8 cellular contexts compared by ENCODE assay signal in the genomic region with DNA sequence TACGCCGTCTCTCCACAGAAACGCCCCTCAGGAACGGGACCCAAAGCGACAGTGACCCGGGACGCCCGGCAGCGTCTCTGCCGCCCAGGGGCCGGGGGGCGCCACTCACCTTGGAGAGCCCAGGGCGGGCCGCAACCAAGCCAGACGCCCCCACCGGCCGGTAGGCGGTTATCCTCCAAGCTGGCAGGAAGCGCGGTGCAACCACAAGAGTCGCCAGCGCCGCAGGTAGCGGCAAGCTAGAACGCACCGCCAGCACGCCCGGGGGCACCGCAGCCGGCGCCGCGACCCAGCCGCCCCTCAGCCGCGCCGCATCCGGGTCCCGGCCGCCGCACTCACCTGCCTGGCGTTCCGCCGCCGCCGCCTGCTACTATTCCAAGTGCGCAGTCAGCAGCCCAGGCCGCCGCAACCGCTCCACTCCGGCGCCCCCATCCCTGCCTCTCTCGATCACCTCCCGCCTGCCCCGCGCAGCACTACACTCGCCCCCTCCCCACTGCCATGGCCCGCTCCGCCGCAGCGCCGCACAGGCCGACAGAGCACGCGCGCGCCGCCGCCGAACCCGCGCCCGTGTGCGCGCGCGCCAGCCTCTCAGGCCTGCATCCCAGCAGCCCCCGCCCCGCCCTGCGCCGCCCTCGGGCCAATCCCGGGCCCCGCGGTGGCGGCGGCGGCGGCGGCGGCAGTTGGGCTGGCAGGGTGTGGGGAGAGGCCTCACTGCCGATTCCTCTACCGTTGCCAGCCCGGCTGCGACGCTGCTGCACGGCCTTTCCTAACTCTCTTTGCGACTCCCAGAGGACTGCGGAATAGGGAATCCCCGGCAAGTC. TPM values are rescaled to one million over a fixed set of nuclear protein-coding genes. Genes with fewer than 3 reads are reported as not detected.
A peak's percentile ranks its signal among the peaks of the same experiment; 100 is the strongest.
DNase-seq lines count a peak whose midpoint lies in the region; ATAC-seq and TF ChIP-seq lines count a peak whose summit lies in the region.

A gene (minus strand): TSS at position 570 of the 818 bp plus-strand sequence. CDS start 75,585 bp downstream, outside the sequence.

- peaks cover 35% of the 10 kb centered on the region for H3K4me1 Mint-ChIP-seq in activated T-cell treated with anti-CD3 and anti-CD28 coated beads, Interleukin-2, amount 50 U/mL, for 72 hours (ENCODE audit: low read depth)
- peaks cover 13 to 36% (median 29%) of the 10 kb centered on the region in 4 donors for H3K4me1 Mint-ChIP-seq in naive thymus-derived CD8-positive, alpha-beta T cell

- H3K9me3 ChIP-seq in Panc1 (ENCODE audit: control insufficient read depth, insufficient read depth, low read depth, low read length) (no peaks in the 10 kb centered on the region), esophagus muscularis mucosa (no peaks in the 10 kb centered on the region)

- no peaks in the 10 kb centered on the region for H3K9me3 Mint-ChIP-seq in activated T-cell treated with anti-CD3 and anti-CD28 coated beads, Interleukin-2, amount 50 U/mL, for 72 hours
- peaks cover 0 to 11% (median 2%) of the 10 kb centered on the region in 9 donors for H3K9me3 Mint-ChIP-seq in naive thymus-derived CD8-positive, alpha-beta T cell

- H3K4me3 Mint-ChIP-seq in activated T-cell treated with anti-CD3 and anti-CD28 coated beads, Interleukin-2, amount 50 U/mL, for 72 hours, result peak within 1 kb of the TSS; percentile 94
- H3K4me3 Mint-ChIP-seq in naive thymus-derived CD8-positive, alpha-beta T cell, result peak within 1 kb of the TSS; percentile 89 to 99 (median 94)

- TF ChIP-seq CTCF in Panc1 (IDR thresholded peaks at IDR 0.05), result no peak; the same call in 1 of the 2 replicates
- TF ChIP-seq CTCF in esophagus muscularis mucosa (IDR thresholded peaks at IDR 0.05), result peak; percentile 13 to 42 (median 34)

- TF ChIP-seq EP300 in esophagus muscularis mucosa (IDR thresholded peaks at IDR 0.05), result no peak

- in situ Hi-C loops in KBM-7 (cut with MboI; ENCODE audit: low pct_unique_long_range_greater_than_20kb, low sequenced_read_pairs) (no loop called here), Panc1 (cut with HindIII; ENCODE audit: low pct_unique_long_range_greater_than_20kb, low sequenced_read_pairs) (no loop called here)

- CTCF ChIA-PET in Panc1 (lab: Charles Lee), result interaction anchor here (1.5 kb wide), 1 partner anchor 81 kb away, joined by 9 read pairs; no protein-coding TSS in a partner anchor

- H3K4me3 ChIP-seq in Panc1 (ENCODE audit: low read depth in 2 of 2, low read length in 2 of 2), result peak within 1 kb of the TSS; percentile 85
- H3K4me3 ChIP-seq in esophagus muscularis mucosa, result peak within 1 kb of the TSS; percentile 74 to 98 (median 96)

- no peaks in the 10 kb centered on the region for H3K36me3 ChIP-seq in Panc1 (ENCODE audit: control insufficient read depth, insufficient read depth, low read length)
- no peaks in the 10 kb centered on the region for H3K36me3 ChIP-seq in esophagus muscularis mucosa

- BruUV-seq in Panc1 (replicated peaks; lab: Mats Ljungman, UMichigan), result no TSS peak

- no peak for TF ChIP-seq POLR2A in esophagus muscularis mucosa (IDR thresholded peaks at IDR 0.05; ENCODE audit: low read depth)

- peaks cover 24% of the 10 kb centered on the region for H3K4me1 ChIP-seq in Panc1 (ENCODE audit: control insufficient read depth, insufficient read depth, low read length)
- peaks cover 11 to 29% (median 23%) of the 10 kb centered on the region in 4 donors for H3K4me1 ChIP-seq in esophagus muscularis mucosa

- intact Hi-C loops in Panc1 (cut with micrococcal nuclease; ENCODE audit: unreplicated experiment) (loop anchor here (2.0 kb wide), 1 partner anchor 80 kb away; no protein-coding TSS in a partner anchor), esophagus muscularis mucosa (cut with DNase I) (loop anchor here (2.0 to 10.0 kb wide), 4 partner anchors 60 to 240 kb away; a partner anchor contains a TSS)

- peak within 1 kb of the TSS; percentile 98 for H3K27ac Mint-ChIP-seq in activated T-cell treated with anti-CD3 and anti-CD28 coated beads, Interleukin-2, amount 50 U/mL, for 72 hours
- peak within 1 kb of the TSS; percentile 91 to 99 (median 98) for H3K27ac Mint-ChIP-seq in naive thymus-derived CD8-positive, alpha-beta T cell

- 0% methylated on average over 12 of the region's 100 CpGs for WGBS in esophagus muscularis mucosa

- peaks cover 5 to 11% of the 10 kb centered on the region in 2 donors for H3K36me3 Mint-ChIP-seq in activated T-cell treated with anti-CD3 and anti-CD28 coated beads, Interleukin-2, amount 50 U/mL, for 72 hours (ENCODE audit: insufficient read depth in 2 of 2)
- H3K36me3 Mint-ChIP-seq in naive thymus-derived CD8-positive, alpha-beta T cell, result peaks cover 0 to 14% (median 5%) of the 10 kb centered on the region in 3 donors

- H3K27ac ChIP-seq in Panc1 (ENCODE audit: low read length) (peak within 1 kb of the TSS; percentile 100), esophagus muscularis mucosa (replicated peaks in 1 of 4) (peak within 1 kb of the TSS; percentile 90 to 97 (median 94))

- H3K27me3 ChIP-seq in Panc1 (ENCODE audit: control insufficient read depth, insufficient read depth, low read length), result no peaks in the 10 kb centered on the region
- no peaks in the 10 kb centered on the region for H3K27me3 ChIP-seq in esophagus muscularis mucosa

- peak; percentile 92 for ATAC-seq in GM21529 (IDR thresholded peaks at IDR 0.05; ENCODE audit: unreplicated experiment)
- peak; percentile 99 for ATAC-seq in Panc1
- ATAC-seq in activated T-cell treated with anti-CD3 and anti-CD28 coated beads, Interleukin-2, amount 50 U/mL, for 72 hours (replicated peaks in 1 of 2), result peak; percentile 91 to 92
- ATAC-seq in naive thymus-derived CD8-positive, alpha-beta T cell, result peak; percentile 90

- DNase-seq in DMS153 treated with DMSO at 0.1 percent for 48 hours (lab: John Stamatoyannopoulos, UW; ENCODE audit: unreplicated experiment) (peak; percentile 72), KBM-7 (peak; percentile 91), Panc1 (ENCODE audit: low read depth, low spot score) (peak; percentile 38), esophagus muscularis mucosa (ENCODE audit: extremely low spot score) (peak; percentile 94)
- DNase-seq in activated T-cell treated with anti-CD3 and anti-CD28 coated beads, Interleukin-2, amount 50 U/mL, for 72 hours, result peak; percentile 91 to 93
- DNase-seq in naive thymus-derived CD8-positive, alpha-beta T cell, result peak; percentile 74 to 91 (median 84)
- DNase-seq in stimulated activated naive CD4-positive, alpha-beta T cell (lab: John Stamatoyannopoulos, UW), result peak; percentile 78 to 90 (median 80)

- POLR2A ChIA-PET in Panc1 (lab: Charles Lee), result interaction anchor here (1.1 kb wide), 1 partner anchor 9 kb away, joined by 3 read pairs; no protein-coding TSS in a partner anchor
- POLR2A ChIA-PET in naive thymus-derived CD8-positive, alpha-beta T cell (lab: Charles Lee), result interaction anchor here (0.8 to 3.2 kb wide), 6 partner anchors 54 to 242 kb away, joined by 3 to 22 read pairs (median 4); a partner anchor contains a TSS

- H3K27me3 Mint-ChIP-seq in activated T-cell treated with anti-CD3 and anti-CD28 coated beads, Interleukin-2, amount 50 U/mL, for 72 hours (ENCODE audit: low read depth), result no peaks in the 10 kb centered on the region
- H3K27me3 Mint-ChIP-seq in naive thymus-derived CD8-positive, alpha-beta T cell, result no peaks in the 10 kb centered on the region

RNA-seq across cellular contexts. Expression of the gene that starts here (rescaled TPM):
- 73.9 TPM for total RNA-seq in Panc1 (2021; ENCODE audit: unreplicated experiment)
- 60.1 TPM for polyA plus RNA-seq in Panc1 (2012; ENCODE audit: insufficient read length)
- 10 to 100 TPM; 18.8 to 26.3 TPM for total RNA-seq in activated T-cell treated with anti-CD3 and anti-CD28 coated beads, Interleukin-2, amount 50 U/mL, for 72 hours
- 10 to 100 TPM; 32.1 to 42.7 (median 36.6) TPM for total RNA-seq in esophagus muscularis mucosa
- total RNA-seq in naive thymus-derived CD8-positive, alpha-beta T cell, result 10 to 100 TPM; 30.4 to 34.2 TPM
- 10 to 100 TPM in 2 of 3 donors, 1 to 10 TPM in 1; 8.9 to 13.4 (median 10.1) TPM for polyA plus RNA-seq in naive thymus-derived CD8-positive, alpha-beta T cell

Comparison
In these comparisons a context has a peak if more than half of its experiments do, and no peak if none do; other contexts are left out.
1. Peak in every context shown above with its lines: DNase-seq, ATAC-seq, H3K4me3 ChIP-seq and H3K27ac ChIP-seq.
2. DNase-seq: peak in every context shown above with its lines; median percentile 94 in esophagus muscularis mucosa; 92 in activated T-cell treated with anti-CD3 and anti-CD28 coated beads, Interleukin-2, amount 50 U/mL, for 72 hours; 91 in KBM-7; 84 in naive thymus-derived CD8-positive, alpha-beta T cell; 80 in stimulated activated naive CD4-positive, alpha-beta T cell; 72 in DMS153 treated with DMSO at 0.1 percent for 48 hours; 38 in Panc1.